ENCODE assay signal across 26 cellular contexts in genomic region chr15:32709295-32710033, GRCh38. TPM values are rescaled to one million over a fixed set of nuclear protein-coding genes. Genes with fewer than 3 reads are reported as not detected.
"Had no signal": no experiment of that assay in that cellular context is flagged by ENCODE, and none has a peak within 500 bp of the region (broad histone marks: within the 10 kb centered on the region; RNA-seq: fewer than 3 reads in every experiment).

No MANE protein-coding gene starts in this region.

- H3K27ac ChIP-seq: breast epithelium, colonic mucosa, dorsolateral prefrontal cortex, epithelial cell of prostate, heart left ventricle, neural progenitor cell, prostate gland, thyroid gland, upper lobe of right lung had no signal

- H3K36me3 ChIP-seq: breast epithelium, colonic mucosa, heart left ventricle, neural progenitor cell, prostate gland, thyroid gland, upper lobe of right lung had no signal

- H3K9ac ChIP-seq: neural progenitor cell had no signal

- H3K9me3 ChIP-seq: breast epithelium, colonic mucosa, heart left ventricle, prostate gland, thyroid gland, upper lobe of right lung had no signal

- H3K27ac Mint-ChIP-seq: activated naive CD8-positive, alpha-beta T cell treated with anti-CD3 and anti-CD28 coated beads for 36 hours; activated T-helper 2 cell treated with anti-CD3 and anti-CD28 coated beads, Interferon-gamma antibody, Interleukin-2, Interleukin-4, amounts not matched to agents 10 μg/mL and 5 μg/mL and 100 μg/mL, durations not matched to agents 14 hours and 24 hours and 36 hours; naive thymus-derived CD8-positive, alpha-beta T cell; neural progenitor cell; stimulated activated naive CD8-positive, alpha-beta T cell treated with anti-CD3 and anti-CD28 coated beads, Interleukin-15, Interleukin-2, amounts not matched to agents 100 ng/mL and 50 ng/mL, for 24 hours; T-helper 1 cell treated with Interleukin-12 subunit alpha and Interleukin-12 subunit beta and Interleukin-4 antibody, amounts not matched to agents 30 μg/mL and 1 μg/mL, for 36 hours had no signal

- H3K36me3 Mint-ChIP-seq: activated naive CD8-positive, alpha-beta T cell treated with anti-CD3 and anti-CD28 coated beads for 36 hours; naive thymus-derived CD8-positive, alpha-beta T cell; neural progenitor cell had no signal

- ATAC-seq: activated T-cell treated with anti-CD3 and anti-CD28 coated beads, Interleukin-2, amount 50 U/mL, for 4 hours; heart left ventricle; naive thymus-derived CD8-positive, alpha-beta T cell; upper lobe of right lung had no signal

- H3K27me3 ChIP-seq: breast epithelium, colonic mucosa, thyroid gland had no signal

- H3K4me3 ChIP-seq: breast epithelium, colonic mucosa, dorsolateral prefrontal cortex, heart left ventricle, lung, neural progenitor cell, prostate gland, thyroid gland, upper lobe of right lung had no signal

- H3K9me3 Mint-ChIP-seq: activated naive CD8-positive, alpha-beta T cell treated with anti-CD3 and anti-CD28 coated beads for 36 hours; activated T-cell treated with anti-CD3 and anti-CD28 coated beads, Interleukin-2, amount 50 U/mL, for 4 hours; activated T-helper 2 cell treated with anti-CD3 and anti-CD28 coated beads, Interferon-gamma antibody, Interleukin-2, Interleukin-4, amounts not matched to agents 10 μg/mL and 5 μg/mL and 100 μg/mL, durations not matched to agents 14 hours and 24 hours and 36 hours; neural progenitor cell; stimulated activated naive CD8-positive, alpha-beta T cell treated with anti-CD3 and anti-CD28 coated beads, Interleukin-15, Interleukin-2, amounts not matched to agents 100 ng/mL and 50 ng/mL, for 24 hours; T-helper 1 cell treated with Interleukin-12 subunit alpha and Interleukin-12 subunit beta and Interleukin-4 antibody, amounts not matched to agents 30 μg/mL and 1 μg/mL, for 36 hours had no signal

- DNase-seq: activated CD4-positive, alpha-beta T cell treated with anti-CD3 and anti-CD28 coated beads for 4 hours; activated CD4-positive, alpha-beta T cell treated with anti-CD3 and anti-CD28 coated beads, Interleukin-2, amount 50 U/mL, for 48 hours; activated CD4-positive, CD25-positive, alpha-beta regulatory T cell; activated CD8-positive, alpha-beta memory T cell treated with anti-CD3 and anti-CD28 coated beads, Interleukin-2, amount 50 U/mL, for 48 hours; activated naive CD4-positive, alpha-beta T cell; activated naive CD8-positive, alpha-beta T cell treated with anti-CD3 and anti-CD28 coated beads for 36 hours; activated T-cell treated with anti-CD3 and anti-CD28 coated beads, Interleukin-2, amount 50 U/mL, for 4 hours; colonic mucosa; dorsolateral prefrontal cortex; heart left ventricle; naive thymus-derived CD8-positive, alpha-beta T cell; stimulated activated CD4-positive, alpha-beta T cell treated with anti-CD3 and anti-CD28 coated beads, Interleukin-12 subunit alpha, Interleukin-12 subunit beta, amount 100 ng/mL, for 4 hours; stimulated activated CD4-positive, alpha-beta T cell treated with anti-CD3 and anti-CD28 coated beads, Interleukin-4, amount 100 ng/mL, for 4 hours; substantia nigra; T1000; thyroid gland; upper lobe of right lung had no signal

- H3K4me1 Mint-ChIP-seq: activated naive CD8-positive, alpha-beta T cell treated with anti-CD3 and anti-CD28 coated beads for 36 hours; naive thymus-derived CD8-positive, alpha-beta T cell had no signal

- H3K4me1 ChIP-seq: breast epithelium, colonic mucosa, heart left ventricle, prostate gland, thyroid gland, upper lobe of right lung had no signal

- H3K4me3 Mint-ChIP-seq: activated naive CD8-positive, alpha-beta T cell treated with anti-CD3 and anti-CD28 coated beads for 36 hours; activated T-cell treated with anti-CD3 and anti-CD28 coated beads, Interleukin-2, amount 50 U/mL, for 4 hours; naive thymus-derived CD8-positive, alpha-beta T cell; neural progenitor cell; stimulated activated naive CD8-positive, alpha-beta T cell treated with anti-CD3 and anti-CD28 coated beads, Interleukin-15, Interleukin-2, amounts not matched to agents 100 ng/mL and 50 ng/mL, for 24 hours; T-helper 1 cell treated with Interleukin-12 subunit alpha and Interleukin-12 subunit beta and Interleukin-4 antibody, amounts not matched to agents 30 μg/mL and 1 μg/mL, for 36 hours had no signal

RNA-seq across cellular contexts. Expression of gene GREM1, which starts 8.3 kb away (rescaled TPM):
- total RNA-seq: activated CD8-positive, alpha-beta memory T cell treated with anti-CD3 and anti-CD28 coated beads for 36 hours; activated naive CD8-positive, alpha-beta T cell treated with anti-CD3 and anti-CD28 coated beads for 36 hours; activated T-helper 2 cell treated with anti-CD3 and anti-CD28 coated beads, Interferon-gamma antibody, Interleukin-2, Interleukin-4, amounts not matched to agents 10 μg/mL and 5 μg/mL and 100 μg/mL, durations not matched to agents 14 hours and 24 hours and 36 hours; naive thymus-derived CD8-positive, alpha-beta T cell had no signal
- polyA plus RNA-seq: naive thymus-derived CD8-positive, alpha-beta T cell had no signal
